1 cellular context compared by ENCODE assay signal in genomic region chr12:50058743-50059312, GRCh38.
TF ChIP-seq lines count a peak whose summit lies in the region.

No MANE protein-coding gene starts in this region.

TF ChIP-seq in IMR-90, 13 proteins besides CTCF, POLR2A, EP300 and RAD21:
- no peak for TF ChIP-seq MXI1 (IDR thresholded peaks at IDR 0.05; ENCODE audit: borderline replicate concordance, low read depth, low read length)
- no peak for TF ChIP-seq RFX5 (IDR thresholded peaks at IDR 0.05; ENCODE audit: low read depth, low read length)
- TF ChIP-seq, protein P1, sequence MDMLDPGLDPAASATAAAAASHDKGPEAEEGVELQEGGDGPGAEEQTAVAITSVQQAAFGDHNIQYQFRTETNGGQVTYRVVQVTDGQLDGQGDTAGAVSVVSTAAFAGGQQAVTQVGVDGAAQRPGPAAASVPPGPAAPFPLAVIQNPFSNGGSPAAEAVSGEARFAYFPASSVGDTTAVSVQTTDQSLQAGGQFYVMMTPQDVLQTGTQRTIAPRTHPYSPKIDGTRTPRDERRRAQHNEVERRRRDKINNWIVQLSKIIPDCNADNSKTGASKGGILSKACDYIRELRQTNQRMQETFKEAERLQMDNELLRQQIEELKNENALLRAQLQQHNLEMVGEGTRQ (IDR thresholded peaks at IDR 0.05; ENCODE audit: low read depth, low read length) = no peak
- TF ChIP-seq MAFK (IDR thresholded peaks at IDR 0.05; ENCODE audit: low read depth, low read length) = no peak
- TF ChIP-seq CHD1 (IDR thresholded peaks at IDR 0.05; ENCODE audit: low read depth, low read length) = no peak
- no peak for TF ChIP-seq CEBPB (IDR thresholded peaks at IDR 0.05; ENCODE audit: low read depth, low read length)
- no peak for TF ChIP-seq FOS (IDR thresholded peaks at IDR 0.05; ENCODE audit: low read depth, low read length)
- no peak for TF ChIP-seq RCOR1 (IDR thresholded peaks at IDR 0.05; ENCODE audit: insufficient replicate concordance, low read length)
- no peak for TF ChIP-seq MAZ (IDR thresholded peaks at IDR 0.05; ENCODE audit: borderline replicate concordance, low read depth, low read length)
- TF ChIP-seq NFE2L2 (IDR thresholded peaks at IDR 0.05; ENCODE audit: low read depth, low read length) = no peak
- TF ChIP-seq, protein P2, sequence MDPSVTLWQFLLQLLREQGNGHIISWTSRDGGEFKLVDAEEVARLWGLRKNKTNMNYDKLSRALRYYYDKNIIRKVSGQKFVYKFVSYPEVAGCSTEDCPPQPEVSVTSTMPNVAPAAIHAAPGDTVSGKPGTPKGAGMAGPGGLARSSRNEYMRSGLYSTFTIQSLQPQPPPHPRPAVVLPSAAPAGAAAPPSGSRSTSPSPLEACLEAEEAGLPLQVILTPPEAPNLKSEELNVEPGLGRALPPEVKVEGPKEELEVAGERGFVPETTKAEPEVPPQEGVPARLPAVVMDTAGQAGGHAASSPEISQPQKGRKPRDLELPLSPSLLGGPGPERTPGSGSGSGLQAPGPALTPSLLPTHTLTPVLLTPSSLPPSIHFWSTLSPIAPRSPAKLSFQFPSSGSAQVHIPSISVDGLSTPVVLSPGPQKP (IDR thresholded peaks at IDR 0.05; ENCODE audit: borderline replicate concordance, low read depth, low read length) = no peak
- TF ChIP-seq SMC3 (IDR thresholded peaks at IDR 0.05; ENCODE audit: low read depth, low read length) = no peak
- TF ChIP-seq BHLHE40 (IDR thresholded peaks at IDR 0.05; ENCODE audit: low read depth, low read length) = no peak
